In the genomic region with DNA sequence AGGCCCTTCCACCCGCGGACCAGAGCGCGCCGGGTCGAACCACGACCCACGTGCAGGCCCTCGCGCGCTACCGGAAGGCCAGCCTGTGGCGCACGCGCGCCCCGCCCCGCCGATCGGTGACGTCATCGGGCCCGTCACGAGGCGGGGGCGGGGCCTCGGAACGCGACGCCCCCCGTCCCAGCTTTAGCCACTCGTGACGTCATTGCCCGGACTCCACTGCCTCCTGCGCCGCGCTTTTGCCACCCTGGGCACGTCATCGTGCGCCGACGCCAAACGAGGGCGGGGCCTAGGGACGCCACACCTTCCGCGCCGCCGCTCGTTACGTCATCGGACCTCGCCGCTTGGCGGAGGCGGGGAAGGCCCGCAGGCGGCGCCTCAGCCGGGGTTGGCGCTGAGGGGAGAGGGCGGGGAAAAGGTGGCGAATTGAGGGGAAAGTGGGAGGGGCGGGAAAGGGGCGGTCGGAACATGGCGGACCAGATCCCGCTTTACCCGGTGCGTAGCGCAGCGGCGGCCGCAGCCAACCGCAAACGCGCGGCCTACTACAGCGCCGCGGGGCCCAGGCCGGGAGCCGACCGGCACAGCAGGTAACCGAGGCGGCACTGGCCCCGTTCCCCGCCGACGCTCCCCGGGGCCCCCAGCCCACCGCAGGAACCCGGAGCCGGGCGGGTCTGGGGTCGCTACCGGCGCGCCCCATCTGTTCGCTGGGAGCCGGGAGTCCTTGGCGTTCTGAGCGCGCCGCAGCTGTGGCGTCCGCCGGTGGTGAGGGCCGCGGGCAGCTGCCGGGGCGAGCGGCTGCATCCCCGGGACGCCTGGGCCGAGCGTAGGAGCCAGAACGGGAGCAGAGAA, we compare ENCODE assay signal across 1 cellular context.
TF ChIP-seq lines count a peak whose summit lies in the region.

Gene ATP9B (plus strand): TSS at position 449 of the 846 bp plus-strand sequence. CDS start 17 bp downstream, at position 466.

TF ChIP-seq in HepG2, 621 proteins besides CTCF, POLR2A, EP300 and RAD21 (continued from another document and continues in another):
- TF ChIP-seq, protein P1, sequence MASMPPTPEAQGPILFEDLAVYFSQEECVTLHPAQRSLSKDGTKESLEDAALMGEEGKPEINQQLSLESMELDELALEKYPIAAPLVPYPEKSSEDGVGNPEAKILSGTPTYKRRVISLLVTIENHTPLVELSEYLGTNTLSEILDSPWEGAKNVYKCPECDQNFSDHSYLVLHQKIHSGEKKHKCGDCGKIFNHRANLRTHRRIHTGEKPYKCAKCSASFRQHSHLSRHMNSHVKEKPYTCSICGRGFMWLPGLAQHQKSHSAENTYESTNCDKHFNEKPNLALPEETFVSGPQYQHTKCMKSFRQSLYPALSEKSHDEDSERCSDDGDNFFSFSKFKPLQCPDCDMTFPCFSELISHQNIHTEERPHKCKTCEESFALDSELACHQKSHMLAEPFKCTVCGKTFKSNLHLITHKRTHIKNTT (CRISPR knock-in tag; IDR thresholded peaks at IDR 0.05), result no peak
- no peak for TF ChIP-seq ZNF530 (CRISPR knock-in tag; IDR thresholded peaks at IDR 0.05; ENCODE audit: low read depth)
- peak; percentile 49; the same call in 1 of the 2 replicates for TF ChIP-seq ZNF710 (CRISPR knock-in tag; IDR thresholded peaks at IDR 0.05; ENCODE audit: borderline replicate concordance)
- no peak for TF ChIP-seq ZNF326 (CRISPR knock-in tag; IDR thresholded peaks at IDR 0.05; ENCODE audit: borderline replicate concordance)
- no peak for TF ChIP-seq LRRFIP1 (CRISPR knock-in tag; conservative IDR thresholded peaks at IDR 0.05)
- peak; percentile 100 for TF ChIP-seq ZMYM4 (CRISPR knock-in tag; IDR thresholded peaks at IDR 0.05)
- TF ChIP-seq RXRB (CRISPR knock-in tag; IDR thresholded peaks at IDR 0.05; ENCODE audit: borderline replicate concordance), result peak; percentile 40; the same call in 1 of the 2 replicates
- TF ChIP-seq KLF16 (CRISPR knock-in tag; IDR thresholded peaks at IDR 0.05), result no peak; a peak in 1 of 4 replicates
- TF ChIP-seq THAP7 (CRISPR knock-in tag; IDR thresholded peaks at IDR 0.05), result no peak
- TF ChIP-seq ZNF609 (CRISPR knock-in tag; IDR thresholded peaks at IDR 0.05; ENCODE audit: borderline replicate concordance), result no peak
- TF ChIP-seq ZNF350 (CRISPR knock-in tag; IDR thresholded peaks at IDR 0.05; ENCODE audit: borderline replicate concordance, low read depth), result peak; percentile 67; the same call in 1 of the 2 replicates
- 0 out of 2 replicates have a peak, but pooled peaks have one; percentile 47 for TF ChIP-seq ZNF468 (CRISPR knock-in tag; IDR thresholded peaks at IDR 0.05)
- TF ChIP-seq ZNF644 (CRISPR knock-in tag; IDR thresholded peaks at IDR 0.05; ENCODE audit: low read depth), result no peak
- no peak; the same call in 1 of the 2 replicates for TF ChIP-seq FUBP1 (CRISPR knock-in tag; IDR thresholded peaks at IDR 0.05; ENCODE audit: borderline replicate concordance)
- TF ChIP-seq, protein P2, sequence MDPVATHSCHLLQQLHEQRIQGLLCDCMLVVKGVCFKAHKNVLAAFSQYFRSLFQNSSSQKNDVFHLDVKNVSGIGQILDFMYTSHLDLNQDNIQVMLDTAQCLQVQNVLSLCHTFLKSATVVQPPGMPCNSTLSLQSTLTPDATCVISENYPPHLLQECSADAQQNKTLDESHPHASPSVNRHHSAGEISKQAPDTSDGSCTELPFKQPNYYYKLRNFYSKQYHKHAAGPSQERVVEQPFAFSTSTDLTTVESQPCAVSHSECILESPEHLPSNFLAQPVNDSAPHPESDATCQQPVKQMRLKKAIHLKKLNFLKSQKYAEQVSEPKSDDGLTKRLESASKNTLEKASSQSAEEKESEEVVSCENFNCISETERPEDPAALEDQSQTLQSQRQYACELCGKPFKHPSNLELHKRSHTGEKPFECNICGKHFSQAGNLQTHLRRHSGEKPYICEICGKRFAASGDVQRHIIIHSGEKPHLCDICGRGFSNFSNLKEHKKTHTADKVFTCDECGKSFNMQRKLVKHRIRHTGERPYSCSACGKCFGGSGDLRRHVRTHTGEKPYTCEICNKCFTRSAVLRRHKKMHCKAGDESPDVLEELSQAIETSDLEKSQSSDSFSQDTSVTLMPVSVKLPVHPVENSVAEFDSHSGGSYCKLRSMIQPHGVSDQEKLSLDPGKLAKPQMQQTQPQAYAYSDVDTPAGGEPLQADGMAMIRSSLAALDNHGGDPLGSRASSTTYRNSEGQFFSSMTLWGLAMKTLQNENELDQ (CRISPR knock-in tag; IDR thresholded peaks at IDR 0.05; ENCODE audit: borderline replicate concordance), result no peak
- TF ChIP-seq FOXP4 (CRISPR knock-in tag; IDR thresholded peaks at IDR 0.05), result no peak
- TF ChIP-seq SNAI1 (CRISPR knock-in tag; IDR thresholded peaks at IDR 0.05; ENCODE audit: borderline replicate concordance), result 0 out of 2 replicates have a peak, but pooled peaks have one; percentile 22
- TF ChIP-seq ZHX1 (CRISPR knock-in tag; IDR thresholded peaks at IDR 0.05; ENCODE audit: low read depth), result peak; percentile 100
